In genomic region chr2:188326290-188326668, GRCh38 we compare ENCODE assay signal across 29 cellular contexts. TPM values are rescaled to one million over a fixed set of nuclear protein-coding genes. Genes with fewer than 3 reads are reported as not detected.
"Had no signal": no experiment of that assay in that cellular context is flagged by ENCODE, and none has a peak within 500 bp of the region (broad histone marks: within the 10 kb centered on the region; RNA-seq: fewer than 3 reads in every experiment).

No MANE protein-coding gene starts in this region.

- H3K4me1 ChIP-seq: lower lobe of right lung had no signal

- H3K27ac ChIP-seq: ascending aorta, heart left ventricle, lower lobe of right lung, ovary, sigmoid colon, tibial artery had no signal

- H3K9me3 ChIP-seq: ascending aorta, heart left ventricle, lower lobe of right lung, mucosa of descending colon, ovary, sigmoid colon, stomach, tibial artery had no signal

- H3K4me3 Mint-ChIP-seq: activated CD4-positive, alpha-beta memory T cell treated with anti-CD3 and anti-CD28 coated beads, Interleukin-2, amount 10 ng/mL, durations not matched to agents 7 days and 5 days; activated CD4-positive, alpha-beta T cell treated with anti-CD3 and anti-CD28 coated beads, Interleukin-2, amount 10 ng/mL, durations not matched to agents 24 days and 14 days; activated naive CD4-positive, alpha-beta T cell treated with anti-CD3 and anti-CD28 coated beads, Interleukin-2, amount 10 ng/mL, durations not matched to agents 7 days and 5 days; activated naive CD8-positive, alpha-beta T cell treated with anti-CD3 and anti-CD28 coated beads, Interleukin-2, amount 10 ng/mL, durations not matched to agents 7 days and 5 days; activated T-cell treated with anti-CD3 and anti-CD28 coated beads, Interleukin-2, amount 50 U/mL, for 24 hours; natural killer cell treated with Interleukin-12 subunit alpha and Interleukin-12 subunit beta and Interleukin-15 and Interleukin-18, amount 100 ng/mL, for 72 hours; stimulated activated memory B cell treated with anti-CD40 and anti-IgM and Interleukin-4, amounts not matched to agents 10 μg/mL and 1 μg/mL and 100 μg/mL, for 72 hours; T-helper 1 cell treated with Interleukin-12 subunit alpha and Interleukin-12 subunit beta and Interleukin-4 antibody, amounts not matched to agents 30 μg/mL and 1 μg/mL, for 36 hours had no signal

- H3K4me1 Mint-ChIP-seq: activated CD4-positive, alpha-beta memory T cell treated with anti-CD3 and anti-CD28 coated beads, Interleukin-2, amount 10 ng/mL, durations not matched to agents 7 days and 5 days; activated CD4-positive, alpha-beta T cell treated with anti-CD3 and anti-CD28 coated beads, Interleukin-2, amount 10 ng/mL, durations not matched to agents 24 days and 14 days; activated naive CD4-positive, alpha-beta T cell treated with anti-CD3 and anti-CD28 coated beads, Interleukin-2, amount 10 ng/mL, durations not matched to agents 7 days and 5 days; activated naive CD8-positive, alpha-beta T cell treated with anti-CD3 and anti-CD28 coated beads, Interleukin-2, amount 10 ng/mL, durations not matched to agents 7 days and 5 days; stimulated activated memory B cell treated with anti-CD40 and anti-IgM and Interleukin-4, amounts not matched to agents 10 μg/mL and 1 μg/mL and 100 μg/mL, for 72 hours had no signal

- H3K27me3 ChIP-seq: ascending aorta, heart left ventricle, ovary, sigmoid colon, stomach, tibial artery had no signal

- H3K27me3 Mint-ChIP-seq: activated CD4-positive, alpha-beta memory T cell treated with anti-CD3 and anti-CD28 coated beads, Interleukin-2, amount 10 ng/mL, durations not matched to agents 7 days and 5 days; activated CD4-positive, alpha-beta T cell treated with anti-CD3 and anti-CD28 coated beads, Interleukin-2, amount 10 ng/mL, durations not matched to agents 24 days and 14 days; activated naive CD4-positive, alpha-beta T cell treated with anti-CD3 and anti-CD28 coated beads, Interleukin-2, amount 10 ng/mL, durations not matched to agents 7 days and 5 days; activated naive CD8-positive, alpha-beta T cell treated with anti-CD3 and anti-CD28 coated beads, Interleukin-2, amount 10 ng/mL, durations not matched to agents 7 days and 5 days; activated T-cell treated with anti-CD3 and anti-CD28 coated beads, Interleukin-2, amount 50 U/mL, for 24 hours; natural killer cell treated with Interleukin-12 subunit alpha and Interleukin-12 subunit beta and Interleukin-15 and Interleukin-18, amount 100 ng/mL, for 72 hours; progenitor cell of endocrine pancreas; stimulated activated memory B cell treated with anti-CD40 and anti-IgM and Interleukin-4, amounts not matched to agents 10 μg/mL and 1 μg/mL and 100 μg/mL, for 72 hours had no signal

- FAIRE-seq: endothelial cell of umbilical vein, small intestine had no signal

- H3K4me3 ChIP-seq: ascending aorta, heart left ventricle, lower lobe of right lung, mucosa of descending colon, ovary, sigmoid colon, stomach, tibial artery had no signal

- H3K27ac Mint-ChIP-seq: activated CD4-positive, alpha-beta memory T cell treated with anti-CD3 and anti-CD28 coated beads, Interleukin-2, amount 10 ng/mL, durations not matched to agents 7 days and 5 days; activated CD4-positive, alpha-beta T cell treated with anti-CD3 and anti-CD28 coated beads, Interleukin-2, amount 10 ng/mL, durations not matched to agents 24 days and 14 days; activated naive CD4-positive, alpha-beta T cell treated with anti-CD3 and anti-CD28 coated beads, Interleukin-2, amount 10 ng/mL, durations not matched to agents 7 days and 5 days; activated naive CD8-positive, alpha-beta T cell treated with anti-CD3 and anti-CD28 coated beads, Interleukin-2, amount 10 ng/mL, durations not matched to agents 7 days and 5 days; activated T-cell treated with anti-CD3 and anti-CD28 coated beads, Interleukin-2, amount 50 U/mL, for 24 hours; natural killer cell treated with Interleukin-12 subunit alpha and Interleukin-12 subunit beta and Interleukin-15 and Interleukin-18, amount 100 ng/mL, for 72 hours; stimulated activated memory B cell treated with anti-CD40 and anti-IgM and Interleukin-4, amounts not matched to agents 10 μg/mL and 1 μg/mL and 100 μg/mL, for 72 hours; T-helper 1 cell treated with Interleukin-12 subunit alpha and Interleukin-12 subunit beta and Interleukin-4 antibody, amounts not matched to agents 30 μg/mL and 1 μg/mL, for 36 hours had no signal

- H3K36me3 ChIP-seq: ascending aorta, heart left ventricle, lower lobe of right lung, ovary, sigmoid colon, stomach, tibial artery had no signal

- H3K36me3 Mint-ChIP-seq: activated naive CD4-positive, alpha-beta T cell treated with anti-CD3 and anti-CD28 coated beads, Interleukin-2, amount 10 ng/mL, durations not matched to agents 7 days and 5 days; activated naive CD8-positive, alpha-beta T cell treated with anti-CD3 and anti-CD28 coated beads, Interleukin-2, amount 10 ng/mL, durations not matched to agents 7 days and 5 days; natural killer cell treated with Interleukin-12 subunit alpha and Interleukin-12 subunit beta and Interleukin-15 and Interleukin-18, amount 100 ng/mL, for 72 hours; stimulated activated memory B cell treated with anti-CD40 and anti-IgM and Interleukin-4, amounts not matched to agents 10 μg/mL and 1 μg/mL and 100 μg/mL, for 72 hours had no signal

- DNase-seq: activated CD4-positive, alpha-beta memory T cell treated with anti-CD3 and anti-CD28 coated beads, Interleukin-2, amount 10 ng/mL, durations not matched to agents 7 days and 5 days; activated CD4-positive, alpha-beta T cell treated with anti-CD3 and anti-CD28 coated beads, Interleukin-2, amount 10 ng/mL, durations not matched to agents 24 days and 14 days; activated CD4-positive, CD25-positive, alpha-beta regulatory T cell treated with anti-CD3 and anti-CD28 coated beads, Interleukin-2, amount 50 U/mL, for 72 hours; activated CD8-positive, alpha-beta memory T cell treated with anti-CD3 and anti-CD28 coated beads, Interleukin-2, amount 50 U/mL, for 48 hours; activated gamma-delta T cell; activated naive CD4-positive, alpha-beta T cell treated with anti-CD3 and anti-CD28 coated beads, Interleukin-2, amount 10 ng/mL, durations not matched to agents 7 days and 5 days; activated naive CD8-positive, alpha-beta T cell treated with anti-CD3 and anti-CD28 coated beads, Interleukin-2, amount 10 ng/mL, durations not matched to agents 7 days and 5 days; activated T-cell treated with anti-CD3 and anti-CD28 coated beads, Interleukin-2, amount 50 U/mL, for 24 hours; caudate nucleus; heart left ventricle; lower lobe of right lung; mucosa of descending colon; ovary; sigmoid colon; stimulated activated CD4-positive, alpha-beta T cell treated with anti-CD3 and anti-CD28 coated beads, Interleukin-1b, Interleukin-23, amount 100 ng/mL, for 48 hours; stimulated activated CD4-positive, alpha-beta T cell treated with anti-CD3 and anti-CD28 coated beads, Interleukin-4, amount 100 ng/mL, for 4 hours; stimulated activated CD8-positive, alpha-beta memory T cell treated with anti-CD3 and anti-CD28 coated beads, Interleukin-4, amount 100 ng/mL, for 48 hours; stomach; T-helper 9 cell; tibial artery had no signal

- H3K9me3 Mint-ChIP-seq: activated CD4-positive, alpha-beta memory T cell treated with anti-CD3 and anti-CD28 coated beads, Interleukin-2, amount 10 ng/mL, durations not matched to agents 7 days and 5 days; activated CD4-positive, alpha-beta T cell treated with anti-CD3 and anti-CD28 coated beads, Interleukin-2, amount 10 ng/mL, durations not matched to agents 24 days and 14 days; activated naive CD4-positive, alpha-beta T cell treated with anti-CD3 and anti-CD28 coated beads, Interleukin-2, amount 10 ng/mL, durations not matched to agents 7 days and 5 days; activated naive CD8-positive, alpha-beta T cell treated with anti-CD3 and anti-CD28 coated beads, Interleukin-2, amount 10 ng/mL, durations not matched to agents 7 days and 5 days; activated T-cell treated with anti-CD3 and anti-CD28 coated beads, Interleukin-2, amount 50 U/mL, for 24 hours; stimulated activated memory B cell treated with anti-CD40 and anti-IgM and Interleukin-4, amounts not matched to agents 10 μg/mL and 1 μg/mL and 100 μg/mL, for 72 hours; T-helper 1 cell treated with Interleukin-12 subunit alpha and Interleukin-12 subunit beta and Interleukin-4 antibody, amounts not matched to agents 30 μg/mL and 1 μg/mL, for 36 hours had no signal

- ATAC-seq: esophagus mucosa; left lobe of liver; lower lobe of right lung; natural killer cell treated with Interleukin-12 subunit alpha and Interleukin-12 subunit beta and Interleukin-15 and Interleukin-18, amount 100 ng/mL, for 72 hours; stimulated activated memory B cell treated with anti-CD40 and anti-IgM and Interleukin-4, amounts not matched to agents 10 μg/mL and 1 μg/mL and 100 μg/mL, for 72 hours had no signal

RNA-seq across cellular contexts. Expression of gene GULP1, which starts 34.6 kb away (rescaled TPM):
- total RNA-seq: activated CD4-positive, alpha-beta memory T cell treated with anti-CD3 and anti-CD28 coated beads, Interleukin-2, amount 10 ng/mL, durations not matched to agents 7 days and 5 days; activated CD4-positive, alpha-beta T cell treated with anti-CD3 and anti-CD28 coated beads, Interleukin-2, amount 10 ng/mL, durations not matched to agents 24 days and 14 days; activated naive CD8-positive, alpha-beta T cell treated with anti-CD3 and anti-CD28 coated beads, Interleukin-2, amount 10 ng/mL, durations not matched to agents 7 days and 5 days; natural killer cell treated with Interleukin-12 subunit alpha and Interleukin-12 subunit beta and Interleukin-15 and Interleukin-18, amount 100 ng/mL, for 72 hours had no signal
